In genomic region chr15:39896837-39897236, GRCh38 we compare ENCODE assay signal across 26 cellular contexts. TPM values are rescaled to one million over a fixed set of nuclear protein-coding genes. Genes with fewer than 3 reads are reported as not detected.
DNase-seq lines count a peak whose midpoint lies in the region; ATAC-seq and TF ChIP-seq lines count a peak whose summit lies in the region.
"Had no signal": no experiment of that assay in that cellular context is flagged by ENCODE, and none has a peak within 500 bp of the region (broad histone marks: within the 10 kb centered on the region; RNA-seq: fewer than 3 reads in every experiment).

No MANE protein-coding gene starts in this region.

- H3K9me3 ChIP-seq in SK-N-SH (no peaks in the 10 kb centered on the region), adipocyte (ENCODE audit: control insufficient read depth, low read length) (no peaks in the 10 kb centered on the region), smooth muscle cell (replicated peaks; ENCODE audit: low read depth) (no peaks in the 10 kb centered on the region)
- H3K9me3 ChIP-seq: stomach had no signal

- H3F3A ChIP-seq in SK-N-SH (replicated peaks; ENCODE audit: insufficient read depth) (peaks cover 18% of the 10 kb centered on the region), smooth muscle cell (ENCODE audit: low read depth) (peaks cover 9% of the 10 kb centered on the region)

- WGBS in SK-N-SH (ENCODE audit: low lambda C conversion rate), result 61% methylated on average over 1 of the region's 1 CpG
- WGBS in smooth muscle cell (ENCODE audit: low lambda C conversion rate), result 24% methylated on average over 1 of the region's 1 CpG

- no peaks in the 10 kb centered on the region for H3K27me3 ChIP-seq in SK-N-SH (ENCODE audit: insufficient read depth)
- H3K27me3 ChIP-seq in adipocyte (replicated peaks; ENCODE audit: control insufficient read depth, insufficient read depth, low read length), result no peaks in the 10 kb centered on the region
- H3K27me3 ChIP-seq in smooth muscle cell (ENCODE audit: low read depth), result no peaks in the 10 kb centered on the region
- H3K27me3 ChIP-seq: stomach had no signal

- H3K4me1 ChIP-seq in SK-N-SH (ENCODE audit: control insufficient read depth in 1 of 2, insufficient read depth in 2 of 2, low read depth in 1 of 2, low read length in 1 of 2), result peaks cover 5 to 26% of the 10 kb centered on the region in 2 experiments; a peak in 3 of 4 replicates
- peaks cover 14% of the 10 kb centered on the region for H3K4me1 ChIP-seq in adipocyte (ENCODE audit: control insufficient read depth, insufficient read depth, low read length)
- H3K4me1 ChIP-seq in smooth muscle cell (ENCODE audit: low read depth), result peaks cover 35% of the 10 kb centered on the region
- H3K4me1 ChIP-seq: stomach had no signal

- no peak overlapping the region for H3K9ac ChIP-seq in SK-N-SH
- no peak overlapping the region for H3K9ac ChIP-seq in adipocyte (ENCODE audit: low read length)
- H3K9ac ChIP-seq in smooth muscle cell (ENCODE audit: low read depth), result no peak overlapping the region

- no peak overlapping the region for H3K4me2 ChIP-seq in SK-N-SH
- H3K4me2 ChIP-seq in smooth muscle cell, result peak overlapping the region; percentile 23

- no peak for TF ChIP-seq CTCF in SK-N-SH (IDR thresholded peaks at IDR 0.05)
- no peak for TF ChIP-seq CTCF in fibroblast of pulmonary artery (IDR thresholded peaks at IDR 0.05; ENCODE audit: low read length, missing control alignments)
- no peak for TF ChIP-seq CTCF in smooth muscle cell (IDR thresholded peaks at IDR 0.05; ENCODE audit: borderline replicate concordance, insufficient read depth, poor library complexity, severe bottlenecking)

- POLR2A ChIA-PET in SK-N-SH (lab: Yijun Ruan, JAX), result no interaction called here

- H2AFZ ChIP-seq in SK-N-SH (ENCODE audit: low read depth), result no peak overlapping the region
- H2AFZ ChIP-seq in smooth muscle cell (ENCODE audit: low read depth), result no peak overlapping the region

- no peak for TF ChIP-seq RAD21 in SK-N-SH (IDR thresholded peaks at IDR 0.05; ENCODE audit: low read length)

- peaks cover 81% of the 10 kb centered on the region for H3K79me2 ChIP-seq in SK-N-SH (ENCODE audit: insufficient read depth)
- H3K79me2 ChIP-seq in smooth muscle cell (ENCODE audit: low read depth), result no peaks in the 10 kb centered on the region

- H4K20me1 ChIP-seq in SK-N-SH (ENCODE audit: insufficient read depth) (peaks cover 46% of the 10 kb centered on the region), smooth muscle cell (ENCODE audit: low read depth) (peaks cover 12% of the 10 kb centered on the region)

- H3K4me3 ChIP-seq in SK-N-SH (ENCODE audit: low read depth in 2 of 2, low read length in 1 of 2) (no peak overlapping the region), adipocyte (ENCODE audit: low read length) (no peak overlapping the region), fibroblast of pulmonary artery (replicated peaks; ENCODE audit: low read depth, low read length) (no peak overlapping the region), smooth muscle cell (no peak overlapping the region)
- H3K4me3 ChIP-seq: stomach had no signal

- no peaks in the 10 kb centered on the region for H3K9me2 ChIP-seq in SK-N-SH

- DNase-seq in SK-N-SH (no peak), adipocyte (ENCODE audit: low read depth) (peak; percentile 61), fibroblast of pulmonary artery (ENCODE audit: low read depth) (peak; percentile 73), smooth muscle cell (lab: John Stamatoyannopoulos, UW; ENCODE audit: unreplicated experiment) (no peak), NCI-H524 (lab: John Stamatoyannopoulos, UW) (no peak)
- DNase-seq: activated naive CD4-positive, alpha-beta T cell treated with Interleukin-2 at 50 U/mL for 16 hours; activated T-cell treated with anti-CD3 and anti-CD28 coated beads, Interleukin-2, amount 50 U/mL, for 4 hours; aorta; C1 segment of cervical spinal cord; Calu3; cerebellar nuclear complex; effector CD8-positive, alpha-beta T cell; naive thymus-derived CD4-positive, alpha-beta T cell; NCI-H1105; NCI-H2029 treated with DMSO at 0.1 percent for 48 hours; NCI-H345; retina; Right ventricle myocardium superior; stimulated activated CD4-positive, alpha-beta T cell treated with anti-CD3 and anti-CD28 coated beads, Interleukin-15, amount 100 ng/mL, for 24 hours; stomach; T-cell; trophoblast cell had no signal

- CTCF ChIA-PET in SK-N-SH (lab: Yijun Ruan, JAX), result interaction anchor here (1.3 to 2.0 kb wide), 2 partner anchors 9 to 140 kb away, joined by 6 to 8 read pairs; no protein-coding TSS in a partner anchor

- ATAC-seq in SK-N-SH treated with all-trans-retinoic acid at 6 μM for 48 hours, result no peak; the same call in 2 of the 3 replicates
- no peak for ATAC-seq in GM18870 (IDR thresholded peaks at IDR 0.05; ENCODE audit: unreplicated experiment)
- no peak for ATAC-seq in HG02884 (IDR thresholded peaks at IDR 0.05; ENCODE audit: unreplicated experiment)
- ATAC-seq: activated T-cell treated with anti-CD3 and anti-CD28 coated beads, Interleukin-2, amount 50 U/mL, for 4 hours; naive thymus-derived CD4-positive, alpha-beta T cell; T-cell had no signal

- H3K36me3 ChIP-seq in SK-N-SH (replicated peaks in 1 of 2; ENCODE audit: control insufficient read depth in 1 of 2, insufficient read depth in 2 of 2, low read length in 1 of 2), result no peaks in the 10 kb centered on the region
- H3K36me3 ChIP-seq in adipocyte (ENCODE audit: control insufficient read depth, insufficient read depth, low read length, severe bottlenecking), result no peaks in the 10 kb centered on the region
- no peaks in the 10 kb centered on the region for H3K36me3 ChIP-seq in smooth muscle cell (ENCODE audit: low read depth)
- H3K36me3 ChIP-seq: stomach had no signal

- TF ChIP-seq EP300 in SK-N-SH (IDR thresholded peaks at IDR 0.05; ENCODE audit: borderline replicate concordance in 1 of 2, low read depth in 1 of 2, low read length in 1 of 2), result no peak

- H3K27ac ChIP-seq in SK-N-SH (ENCODE audit: low read depth in 2 of 2, low read length in 1 of 2) (peak overlapping the region; percentile 4 to 33; a peak in 2 of 4 replicates), smooth muscle cell (ENCODE audit: low read depth) (peak overlapping the region; percentile 43)
- H3K27ac ChIP-seq: 22Rv1, stomach had no signal

TF ChIP-seq in SK-N-SH, 30 proteins besides CTCF, POLR2A, EP300 and RAD21 (continues in another document):
- no peak for TF ChIP-seq IRF3 (IDR thresholded peaks at IDR 0.05; ENCODE audit: low read depth, low read length)
- TF ChIP-seq FOXJ3 (CRISPR knock-in tag; IDR thresholded peaks at IDR 0.05), result no peak
- TF ChIP-seq FOXM1 (IDR thresholded peaks at IDR 0.05; ENCODE audit: low read depth), result no peak
- no peak for TF ChIP-seq RFX5 (IDR thresholded peaks at IDR 0.05; ENCODE audit: low read length)
- TF ChIP-seq NFIC (IDR thresholded peaks at IDR 0.05; ENCODE audit: borderline replicate concordance), result no peak

TF ChIP-seq in SK-N-SH treated with all-trans-retinoic acid at 6 μM for 48 hours, 23 proteins besides CTCF, POLR2A, EP300 and RAD21 (continues in another document):
- TF ChIP-seq ESRRG (CRISPR knock-in tag; IDR thresholded peaks at IDR 0.05) (no peak), PATZ1 (CRISPR knock-in tag; IDR thresholded peaks at IDR 0.05; ENCODE audit: borderline replicate concordance) (no peak), TSHZ2 (CRISPR knock-in tag; IDR thresholded peaks at IDR 0.05) (no peak)

RNA-seq across cellular contexts. Expression of gene GPR176, which starts 23.2 kb away (rescaled TPM):
- 21.9 and 34.1 TPM in 2 replicates for polyA plus RNA-seq in SK-N-SH (2012; rRNA removed)
- polyA plus RNA-seq in SK-N-SH (2012; cell fraction: cytosol; rRNA removed), result 17.9 and 24.9 TPM in 2 replicates
- 32.5 and 33.8 TPM in 2 replicates for polyA plus RNA-seq in SK-N-SH (2012; cell fraction: nucleus; rRNA removed)
- 20.0 and 23.8 TPM in 2 replicates for total RNA-seq in smooth muscle cell
- polyA plus RNA-seq in smooth muscle cell, result 17.0 and 22.4 TPM in 2 replicates
- polyA plus RNA-seq: naive thymus-derived CD4-positive, alpha-beta T cell had no signal

RNA-seq across cellular contexts. Expression of gene EIF2AK4, which starts 37.1 kb away (rescaled TPM):
- polyA plus RNA-seq in SK-N-SH (2012; rRNA removed) (52.8 and 63.7 TPM in 2 replicates), smooth muscle cell (69.2 and 72.9 TPM in 2 replicates)
- polyA plus RNA-seq in SK-N-SH (2012; cell fraction: cytosol; rRNA removed), result 59.7 and 64.2 TPM in 2 replicates
- polyA plus RNA-seq in SK-N-SH (2012; cell fraction: nucleus; rRNA removed), result 38.9 and 43.1 TPM in 2 replicates
- total RNA-seq in smooth muscle cell, result 56.5 and 59.0 TPM in 2 replicates

Comparison
In these comparisons a context has a peak if more than half of its experiments do, and no peak if none do; other contexts are left out.
1. DNase-seq: peak in adipocyte (single experiment) and fibroblast of pulmonary artery (single experiment); none in SK-N-SH (single experiment), smooth muscle cell (single experiment) and NCI-H524 (0 of 2).